In the genomic region with DNA sequence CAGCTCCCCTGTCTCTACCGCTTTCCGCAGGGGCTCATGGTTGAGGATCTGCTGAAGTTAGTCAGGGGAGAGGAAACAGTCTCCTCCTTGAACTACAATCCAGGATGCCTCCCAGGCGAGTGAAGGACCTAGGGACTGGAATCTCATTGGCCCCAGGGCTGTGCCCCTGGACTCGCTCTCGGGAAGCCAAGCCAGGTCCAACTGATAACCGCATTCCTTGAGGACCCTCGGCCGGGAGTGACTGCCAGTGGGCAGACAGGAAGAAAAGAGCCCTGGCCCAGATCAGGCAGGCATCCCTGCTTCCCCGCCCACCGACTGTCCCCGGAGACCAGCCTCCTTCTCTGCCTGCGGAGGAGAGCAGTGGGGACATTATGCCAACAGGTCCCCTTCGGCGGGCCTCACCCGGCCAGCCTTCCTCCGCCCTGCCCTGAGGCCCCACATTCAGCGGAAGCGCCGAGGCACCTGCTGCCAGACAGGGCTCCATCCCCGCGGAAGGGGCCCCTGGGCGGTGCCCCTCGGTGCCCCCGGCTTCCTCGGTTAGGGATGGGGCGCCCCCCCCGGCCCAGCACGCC, we compare ENCODE assay signal across 8 cellular contexts. TPM values are rescaled to one million over a fixed set of nuclear protein-coding genes. Genes with fewer than 3 reads are reported as not detected.
DNase-seq lines count a peak whose midpoint lies in the region; ATAC-seq lines count a peak whose summit lies in the region.

No MANE protein-coding gene starts in this region.

- H3K9me3 Mint-ChIP-seq in activated T-helper 2 cell treated with anti-CD3 and anti-CD28 coated beads, Interferon-gamma antibody, Interleukin-2, Interleukin-4, amounts not matched to agents 10 μg/mL and 5 μg/mL and 100 μg/mL, durations not matched to agents 14 hours and 24 hours and 36 hours = no peaks in the 10 kb centered on the region

- peak; percentile 49 for DNase-seq in Right ventricle myocardium superior
- no peak for DNase-seq in Right ventricle myocardium inferior (ENCODE audit: missing footprints)
- no peak for DNase-seq in activated T-helper 2 cell treated with anti-CD3 and anti-CD28 coated beads, Interferon-gamma antibody, Interleukin-2, Interleukin-4, amounts not matched to agents 10 μg/mL and 5 μg/mL and 100 μg/mL, durations not matched to agents 14 hours and 24 hours and 36 hours (ENCODE audit: low spot score)
- peak; percentile 72 for DNase-seq in islet precursor cell
- DNase-seq in stimulated activated CD8-positive, alpha-beta memory T cell treated with anti-CD3 and anti-CD28 coated beads, Interleukin-4, amount 100 ng/mL, for 48 hours = peak; percentile 40
- DNase-seq in KBM-7 = no peak
- DNase-seq in NCI-H2196 (lab: John Stamatoyannopoulos, UW; ENCODE audit: unreplicated experiment) = no peak

- peaks cover 3% of the 10 kb centered on the region for H3K4me1 Mint-ChIP-seq in activated T-helper 2 cell treated with anti-CD3 and anti-CD28 coated beads, Interferon-gamma antibody, Interleukin-2, Interleukin-4, amounts not matched to agents 10 μg/mL and 5 μg/mL and 100 μg/mL, durations not matched to agents 14 hours and 24 hours and 36 hours (ENCODE audit: low read depth)

- intact Hi-C loops in Right ventricle myocardium superior (cut with DNase I) (no loop called here), Right ventricle myocardium inferior (cut with DNase I) (no loop called here)
- intact Hi-C loops in activated T-helper 2 cell treated with anti-CD3 and anti-CD28 coated beads, Interferon-gamma antibody, Interleukin-2, Interleukin-4, amounts not matched to agents 10 μg/mL and 5 μg/mL and 100 μg/mL, durations not matched to agents 14 hours and 24 hours and 36 hours (cut with micrococcal nuclease) = no loop called here

- no peaks in the 10 kb centered on the region for H3K36me3 Mint-ChIP-seq in activated T-helper 2 cell treated with anti-CD3 and anti-CD28 coated beads, Interferon-gamma antibody, Interleukin-2, Interleukin-4, amounts not matched to agents 10 μg/mL and 5 μg/mL and 100 μg/mL, durations not matched to agents 14 hours and 24 hours and 36 hours (ENCODE audit: low read depth)

- H3K27me3 Mint-ChIP-seq in activated T-helper 2 cell treated with anti-CD3 and anti-CD28 coated beads, Interferon-gamma antibody, Interleukin-2, Interleukin-4, amounts not matched to agents 10 μg/mL and 5 μg/mL and 100 μg/mL, durations not matched to agents 14 hours and 24 hours and 36 hours (ENCODE audit: low read depth) = peaks cover 58% of the 10 kb centered on the region

- peak overlapping the region; percentile 54 for H3K4me3 Mint-ChIP-seq in activated T-helper 2 cell treated with anti-CD3 and anti-CD28 coated beads, Interferon-gamma antibody, Interleukin-2, Interleukin-4, amounts not matched to agents 10 μg/mL and 5 μg/mL and 100 μg/mL, durations not matched to agents 14 hours and 24 hours and 36 hours (ENCODE audit: low read depth)

- no peak overlapping the region for H3K27ac Mint-ChIP-seq in activated T-helper 2 cell treated with anti-CD3 and anti-CD28 coated beads, Interferon-gamma antibody, Interleukin-2, Interleukin-4, amounts not matched to agents 10 μg/mL and 5 μg/mL and 100 μg/mL, durations not matched to agents 14 hours and 24 hours and 36 hours

- ATAC-seq in Right ventricle myocardium superior (ENCODE audit: poor library complexity) (no peak), Right ventricle myocardium inferior (no peak), GM21723 (IDR thresholded peaks at IDR 0.05; ENCODE audit: unreplicated experiment) (no peak)

- in situ Hi-C loops in KBM-7 (cut with MboI; ENCODE audit: low pct_unique_long_range_greater_than_20kb, low sequenced_read_pairs) = no loop called here

RNA-seq across cellular contexts. Expression of gene LRRC75A, which starts 0.8 kb away (rescaled TPM):
- total RNA-seq in Right ventricle myocardium superior (0.40 TPM), Right ventricle myocardium inferior (1.1 TPM)
- total RNA-seq in activated T-helper 2 cell treated with anti-CD3 and anti-CD28 coated beads, Interferon-gamma antibody, Interleukin-2, Interleukin-4, amounts not matched to agents 10 μg/mL and 5 μg/mL and 100 μg/mL, durations not matched to agents 14 hours and 24 hours and 36 hours = 2.0 and 2.6 TPM in 2 replicates

Comparison
In these comparisons a context has a peak if more than half of its experiments do, and no peak if none do; other contexts are left out.
1. DNase-seq: peak in Right ventricle myocardium superior (single experiment), islet precursor cell (single experiment) and stimulated activated CD8-positive, alpha-beta memory T cell treated with anti-CD3 and anti-CD28 coated beads, Interleukin-4, amount 100 ng/mL, for 48 hours (single experiment); none in Right ventricle myocardium inferior (single experiment), activated T-helper 2 cell treated with anti-CD3 and anti-CD28 coated beads, Interferon-gamma antibody, Interleukin-2, Interleukin-4, amounts not matched to agents 10 μg/mL and 5 μg/mL and 100 μg/mL, durations not matched to agents 14 hours and 24 hours and 36 hours (single experiment), KBM-7 (single experiment) and NCI-H2196 (single experiment).